In genomic region chrX:130788786-130789581, GRCh38 we compare ENCODE assay signal across 22 cellular contexts.
"Had no signal": no experiment of that assay in that cellular context is flagged by ENCODE, and none has a peak within 500 bp of the region (broad histone marks: within the 10 kb centered on the region; RNA-seq: fewer than 3 reads in every experiment).

No MANE protein-coding gene starts in this region.

- H3K4me1 ChIP-seq: breast epithelium, right atrium auricular region, transverse colon had no signal

- ATAC-seq: activated CD8-positive, alpha-beta T cell treated with anti-CD3 and anti-CD28 coated beads, Interleukin-2, amount 10 ng/mL, durations not matched to agents 7 days and 5 days; left ventricle myocardium superior; naive thymus-derived CD8-positive, alpha-beta T cell; stimulated activated naive CD8-positive, alpha-beta T cell treated with anti-CD3 and anti-CD28 coated beads, Interleukin-15, Interleukin-2, amounts not matched to agents 100 U/mL and 50 U/mL, for 24 hours had no signal

- H3K36me3 ChIP-seq: breast epithelium, right atrium auricular region had no signal

- H3K4me3 Mint-ChIP-seq: activated B cell treated with CpG ODN at 0.5 μM for 24 hours; activated CD8-positive, alpha-beta T cell treated with anti-CD3 and anti-CD28 coated beads, Interleukin-2, amount 10 ng/mL, durations not matched to agents 7 days and 5 days; activated naive CD8-positive, alpha-beta T cell treated with anti-CD3 and anti-CD28 coated beads for 36 hours; naive thymus-derived CD8-positive, alpha-beta T cell had no signal

- FAIRE-seq: kidney had no signal

- H3K4me1 Mint-ChIP-seq: activated B cell treated with CpG ODN at 0.5 μM for 24 hours; activated naive CD8-positive, alpha-beta T cell treated with anti-CD3 and anti-CD28 coated beads for 36 hours; naive thymus-derived CD8-positive, alpha-beta T cell had no signal

- H3K9me3 Mint-ChIP-seq: activated B cell treated with CpG ODN at 0.5 μM for 24 hours; activated naive CD8-positive, alpha-beta T cell treated with anti-CD3 and anti-CD28 coated beads for 36 hours had no signal

- H3K4me3 ChIP-seq: breast epithelium, dorsolateral prefrontal cortex, right atrium auricular region, transverse colon had no signal

- H3K27me3 ChIP-seq: right atrium auricular region, transverse colon had no signal

- H3K27ac ChIP-seq: breast epithelium, right atrium auricular region, transverse colon had no signal

- H3K27ac Mint-ChIP-seq: activated B cell treated with CpG ODN at 0.5 μM for 24 hours; activated CD8-positive, alpha-beta T cell treated with anti-CD3 and anti-CD28 coated beads, Interleukin-2, amount 10 ng/mL, durations not matched to agents 7 days and 5 days; activated naive CD8-positive, alpha-beta T cell treated with anti-CD3 and anti-CD28 coated beads for 36 hours; naive thymus-derived CD8-positive, alpha-beta T cell; progenitor cell of endocrine pancreas had no signal

- H3K9me3 ChIP-seq: breast epithelium, right atrium auricular region, transverse colon had no signal

- DNase-seq: activated B cell treated with CpG ODN at 0.5 μM for 24 hours; activated CD4-positive, alpha-beta T cell treated with anti-CD3 and anti-CD28 coated beads for 48 hours; activated CD8-positive, alpha-beta memory T cell treated with anti-CD3 and anti-CD28 coated beads, Interleukin-2, amount 50 U/mL, for 48 hours; activated CD8-positive, alpha-beta T cell treated with anti-CD3 and anti-CD28 coated beads, Interleukin-2, amount 10 ng/mL, durations not matched to agents 7 days and 5 days; activated gamma-delta T cell treated with Interleukin-2 at 50 U/mL for 16 hours; activated naive CD8-positive, alpha-beta T cell treated with anti-CD3 and anti-CD28 coated beads for 36 hours; dorsolateral prefrontal cortex; hippocampal formation; kidney; left ventricle myocardium superior; mesenchymal stem cell; naive thymus-derived CD8-positive, alpha-beta T cell; occipital lobe; small intestine; stimulated activated CD4-positive, alpha-beta T cell treated with anti-CD3 and anti-CD28 coated beads, Interleukin-4, amount 100 ng/mL, for 24 hours; stimulated activated CD8-positive, alpha-beta memory T cell treated with anti-CD3 and anti-CD28 coated beads, Interleukin-4, amount 100 ng/mL, for 48 hours; stimulated activated naive CD8-positive, alpha-beta T cell treated with anti-CD3 and anti-CD28 coated beads, Interleukin-15, Interleukin-2, amounts not matched to agents 100 U/mL and 50 U/mL, for 24 hours; SW 1271; transverse colon had no signal

- H3K27me3 Mint-ChIP-seq: activated B cell treated with CpG ODN at 0.5 μM for 24 hours; activated naive CD8-positive, alpha-beta T cell treated with anti-CD3 and anti-CD28 coated beads for 36 hours; naive thymus-derived CD8-positive, alpha-beta T cell; progenitor cell of endocrine pancreas had no signal
